In genomic region chr1:225767591-225768540, GRCh38 we compare ENCODE assay signal across 9 cellular contexts. TPM values are rescaled to one million over a fixed set of nuclear protein-coding genes. Genes with fewer than 3 reads are reported as not detected.
A peak's percentile ranks its signal among the peaks of the same experiment; 100 is the strongest.
DNase-seq lines count a peak whose midpoint lies in the region; ATAC-seq lines count a peak whose summit lies in the region.
"Had no signal": no experiment of that assay in that cellular context is flagged by ENCODE, and none has a peak within 500 bp of the region (broad histone marks: within the 10 kb centered on the region; RNA-seq: fewer than 3 reads in every experiment).

No MANE protein-coding gene starts in this region.

- no peaks in the 10 kb centered on the region for H3K27me3 ChIP-seq in mucosa of rectum (ENCODE audit: control insufficient read depth in 2 of 2, insufficient read depth in 2 of 2, low read length in 2 of 2)

- H3K36me3 ChIP-seq in mucosa of rectum (ENCODE audit: control insufficient read depth in 2 of 2, insufficient read depth in 2 of 2, low read length in 2 of 2), result no peaks in the 10 kb centered on the region

- peaks cover 16 to 20% of the 10 kb centered on the region in 2 donors for H3K4me1 ChIP-seq in mucosa of rectum (ENCODE audit: control insufficient read depth in 2 of 2, insufficient read depth in 2 of 2, low read length in 2 of 2)

- H3K9me3 ChIP-seq in mucosa of rectum (ENCODE audit: control insufficient read depth in 2 of 2, low read length in 2 of 2), result no peaks in the 10 kb centered on the region

- H3K4me3 ChIP-seq in mucosa of rectum (ENCODE audit: low read length in 2 of 2), result no peak overlapping the region

- H3K9ac ChIP-seq in mucosa of rectum (ENCODE audit: low read depth in 1 of 2, low read length in 2 of 2), result peak overlapping the region in 1 of 2 donors; percentile 6

- peak; percentile 75 for DNase-seq in AG08396 (ENCODE audit: low spot score)
- DNase-seq in NCI-H1694 treated with DMSO at 0.1 percent for 48 hours (lab: John Stamatoyannopoulos, UW), result peak; percentile 92
- peak; percentile 28 to 49 for DNase-seq in dermis microvascular lymphatic vessel endothelial cell (ENCODE audit: low read depth in 2 of 2)
- DNase-seq in SW480 (ENCODE audit: low spot score), result no peak
- DNase-seq: NCI-H1930 had no signal

- ATAC-seq in GM18909 (IDR thresholded peaks at IDR 0.05; ENCODE audit: poor library complexity, unreplicated experiment) (no peak), GM21423 (IDR thresholded peaks at IDR 0.05; ENCODE audit: unreplicated experiment) (no peak), HG03159 (IDR thresholded peaks at IDR 0.05; ENCODE audit: unreplicated experiment) (no peak)

- peak overlapping the region; percentile 59 to 69 for H3K27ac ChIP-seq in mucosa of rectum (ENCODE audit: low read depth in 2 of 2, low read length in 2 of 2)

RNA-seq across cellular contexts. Expression of gene SRP9, which starts 9.8 kb away (rescaled TPM):
- 170 and 199 TPM in 2 replicates for total RNA-seq in dermis microvascular lymphatic vessel endothelial cell

RNA-seq across cellular contexts. Expression of gene EPHX1, which starts 42.1 kb away (rescaled TPM):
- 35.6 and 82.8 TPM in 2 replicates for total RNA-seq in dermis microvascular lymphatic vessel endothelial cell
